In the genomic region with DNA sequence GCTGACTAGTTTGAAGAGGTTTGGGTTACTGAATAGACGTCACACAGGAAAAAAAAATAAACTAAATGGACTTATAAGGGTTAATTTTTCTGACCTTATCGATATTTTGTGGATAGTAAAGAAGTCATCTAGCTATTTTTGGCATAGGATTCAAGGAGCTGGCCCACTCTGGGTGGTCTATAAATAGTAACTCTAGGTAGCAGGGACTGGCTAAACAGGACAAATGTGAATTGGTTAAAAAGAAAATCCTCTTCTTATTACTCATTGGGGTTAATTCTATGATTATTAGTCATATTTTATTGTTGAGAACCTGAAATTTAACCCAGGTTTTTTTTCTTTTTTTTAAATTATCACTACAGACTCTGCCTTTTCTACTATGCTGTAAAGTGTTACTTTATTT, we compare ENCODE assay signal across 17 cellular contexts.
"Had no signal": no experiment of that assay in that cellular context is flagged by ENCODE, and none has a peak within 500 bp of the region (broad histone marks: within the 10 kb centered on the region; RNA-seq: fewer than 3 reads in every experiment).

No MANE protein-coding gene starts in this region.

- FAIRE-seq: endothelial cell of umbilical vein had no signal

- H3K27me3 Mint-ChIP-seq: activated naive CD8-positive, alpha-beta T cell treated with anti-CD3 and anti-CD28 coated beads, Interleukin-2, amount 50 U/mL, for 24 hours; naive B cell had no signal

- H3K27ac Mint-ChIP-seq: activated naive CD8-positive, alpha-beta T cell treated with anti-CD3 and anti-CD28 coated beads, Interleukin-2, amount 50 U/mL, for 24 hours; naive B cell; WTC11 had no signal

- H3K27me3 ChIP-seq: ascending aorta, gastrocnemius medialis, heart right ventricle, thyroid gland had no signal

- H3K4me1 ChIP-seq: ascending aorta, parathyroid adenoma, thyroid gland had no signal

- H3K27ac ChIP-seq: ascending aorta, coronary artery, gastrocnemius medialis, heart right ventricle, parathyroid adenoma, thyroid gland had no signal

- H3K4me2 ChIP-seq: smooth muscle cell had no signal

- H3K9ac ChIP-seq: parathyroid adenoma had no signal

- H3K4me3 ChIP-seq: ascending aorta, coronary artery, gastrocnemius medialis, heart right ventricle, smooth muscle cell, thyroid gland had no signal

- H3K36me3 ChIP-seq: ascending aorta, gastrocnemius medialis, thyroid gland had no signal

- DNase-seq: activated CD4-positive, alpha-beta T cell treated with anti-CD3 and anti-CD28 coated beads for 48 hours; activated naive CD4-positive, alpha-beta T cell treated with Interleukin-2 at 50 U/mL for 16 hours; activated naive CD8-positive, alpha-beta T cell treated with anti-CD3 and anti-CD28 coated beads, Interleukin-2, amount 50 U/mL, for 24 hours; central memory CD4-positive, alpha-beta T cell; effector CD4-positive, alpha-beta T cell; gastrocnemius medialis; heart right ventricle; midbrain; naive B cell; retina; thyroid gland had no signal

- H3K9me3 ChIP-seq: ascending aorta, gastrocnemius medialis, thyroid gland had no signal

- ATAC-seq: activated naive CD8-positive, alpha-beta T cell treated with anti-CD3 and anti-CD28 coated beads, Interleukin-2, amount 50 U/mL, for 24 hours; gastrocnemius medialis; WTC11 had no signal

- H3K4me1 Mint-ChIP-seq: activated naive CD8-positive, alpha-beta T cell treated with anti-CD3 and anti-CD28 coated beads, Interleukin-2, amount 50 U/mL, for 24 hours; naive B cell; WTC11 had no signal

- H3K4me3 Mint-ChIP-seq: activated naive CD8-positive, alpha-beta T cell treated with anti-CD3 and anti-CD28 coated beads, Interleukin-2, amount 50 U/mL, for 24 hours; naive B cell; WTC11 had no signal
